Comparison of ENCODE assay signal across 26 cellular contexts in the genomic region with DNA sequence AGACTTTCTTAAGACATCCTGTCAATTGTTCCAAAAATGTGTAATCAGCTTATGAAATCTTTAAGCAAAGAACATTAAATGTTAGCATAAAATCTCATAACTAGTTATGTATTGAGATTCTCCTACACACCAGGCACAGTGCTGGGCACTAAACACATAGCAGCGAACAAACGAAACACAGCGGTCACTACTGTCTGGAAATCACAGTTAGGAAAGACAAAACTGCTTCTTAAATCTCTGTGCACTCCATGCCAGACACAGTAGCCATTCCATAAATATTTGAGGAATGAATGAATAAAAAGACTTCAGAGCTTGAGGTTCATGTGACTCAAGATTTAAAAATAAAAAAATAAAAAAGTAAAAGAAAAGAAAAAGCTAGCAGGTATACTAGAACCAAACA. TPM values are rescaled to one million over a fixed set of nuclear protein-coding genes. Genes with fewer than 3 reads are reported as not detected.
"Had no signal": no experiment of that assay in that cellular context is flagged by ENCODE, and none has a peak within 500 bp of the region (broad histone marks: within the 10 kb centered on the region; RNA-seq: fewer than 3 reads in every experiment).

No MANE protein-coding gene starts in this region.

- H3K4me1 Mint-ChIP-seq: stimulated activated effector memory CD8-positive, alpha-beta T cell treated with anti-CD3 and anti-CD28 coated beads, Interleukin-12 subunit alpha, Interleukin-12 subunit beta, amount 100 ng/mL, for 72 hours had no signal

- H3K4me3 ChIP-seq: colonic mucosa, heart left ventricle, right atrium auricular region, testis, tibial nerve, upper lobe of right lung, vagina had no signal

- H3K27me3 Mint-ChIP-seq: stimulated activated naive CD8-positive, alpha-beta T cell treated with anti-CD3 and anti-CD28 coated beads, Interleukin-15, Interleukin-2, amounts not matched to agents 100 ng/mL and 50 ng/mL, for 24 hours had no signal

- H3K9me3 ChIP-seq: colonic mucosa, right atrium auricular region, testis, tibial nerve, upper lobe of right lung, vagina had no signal

- H3K27ac ChIP-seq: colonic mucosa, heart left ventricle, right atrium auricular region, testis, tibial nerve, upper lobe of right lung, vagina had no signal

- H3K4me1 ChIP-seq: colonic mucosa, heart left ventricle, right atrium auricular region, testis, tibial nerve, upper lobe of right lung, vagina had no signal

- H3K27ac Mint-ChIP-seq: natural killer cell treated with Interleukin-12 subunit alpha and Interleukin-12 subunit beta and Interleukin-15 and Interleukin-18, amount 100 ng/mL, for 72 hours; stimulated activated effector memory CD8-positive, alpha-beta T cell treated with anti-CD3 and anti-CD28 coated beads, Interleukin-12 subunit alpha, Interleukin-12 subunit beta, amount 100 ng/mL, for 72 hours; stimulated activated naive CD8-positive, alpha-beta T cell treated with anti-CD3 and anti-CD28 coated beads, Interleukin-15, Interleukin-2, amounts not matched to agents 100 ng/mL and 50 ng/mL, for 24 hours had no signal

- H3K27me3 ChIP-seq: colonic mucosa, right atrium auricular region, testis, tibial nerve, upper lobe of right lung, vagina had no signal

- H3K36me3 ChIP-seq: colonic mucosa, heart left ventricle, right atrium auricular region, tibial nerve, upper lobe of right lung, vagina had no signal

- H3K36me3 Mint-ChIP-seq: natural killer cell treated with Interleukin-12 subunit alpha and Interleukin-12 subunit beta and Interleukin-15 and Interleukin-18, amount 100 ng/mL, for 72 hours; stimulated activated effector memory CD8-positive, alpha-beta T cell treated with anti-CD3 and anti-CD28 coated beads, Interleukin-12 subunit alpha, Interleukin-12 subunit beta, amount 100 ng/mL, for 72 hours had no signal

- ATAC-seq: esophagus mucosa; heart left ventricle; left lobe of liver; natural killer cell treated with Interleukin-12 subunit alpha and Interleukin-12 subunit beta and Interleukin-15 and Interleukin-18, amount 100 ng/mL, for 72 hours; stimulated activated effector memory CD8-positive, alpha-beta T cell treated with anti-CD3 and anti-CD28 coated beads, Interleukin-12 subunit alpha, Interleukin-12 subunit beta, amount 100 ng/mL, for 72 hours; upper lobe of right lung had no signal

- H3K4me3 Mint-ChIP-seq: natural killer cell treated with Interleukin-12 subunit alpha and Interleukin-12 subunit beta and Interleukin-15 and Interleukin-18, amount 100 ng/mL, for 72 hours; stimulated activated effector memory CD8-positive, alpha-beta T cell treated with anti-CD3 and anti-CD28 coated beads, Interleukin-12 subunit alpha, Interleukin-12 subunit beta, amount 100 ng/mL, for 72 hours; stimulated activated naive CD8-positive, alpha-beta T cell treated with anti-CD3 and anti-CD28 coated beads, Interleukin-15, Interleukin-2, amounts not matched to agents 100 ng/mL and 50 ng/mL, for 24 hours had no signal

- DNase-seq: cerebellar nuclear complex; colonic mucosa; dermis blood vessel endothelial cell; effector CD4-positive, alpha-beta T cell; heart left ventricle; hippocampal formation; islet precursor cell; mammary epithelial cell; posterior cingulate gyrus; small intestine; stimulated activated CD4-positive, alpha-beta T cell treated with anti-CD3 and anti-CD28 coated beads, Interleukin-4, amount 100 ng/mL, for 1 hour; stimulated activated CD8-positive, alpha-beta memory T cell treated with anti-CD3 and anti-CD28 coated beads, Interleukin-4, amount 100 ng/mL, for 48 hours; testis; upper lobe of right lung had no signal

RNA-seq across cellular contexts. Expression of a gene that starts 20.1 kb away (rescaled TPM):
- total RNA-seq: fibroblast of lung; glomerular endothelial cell; myocyte; natural killer cell treated with Interleukin-12 subunit alpha and Interleukin-12 subunit beta and Interleukin-15 and Interleukin-18, amount 100 ng/mL, for 72 hours; pulmonary artery endothelial cell; right atrium auricular region had no signal
- polyA plus RNA-seq: fibroblast of lung, heart left ventricle, mammary epithelial cell had no signal
